In genomic region chr20:61587910-61588309, GRCh38 we compare ENCODE assay signal across 20 cellular contexts.
"Had no signal": no experiment of that assay in that cellular context is flagged by ENCODE, and none has a peak within 500 bp of the region (broad histone marks: within the 10 kb centered on the region; RNA-seq: fewer than 3 reads in every experiment).

No MANE protein-coding gene starts in this region.

- H3K9me3 ChIP-seq: prostate gland had no signal

- DNase-seq: activated CD4-positive, alpha-beta T cell treated with anti-CD3 and anti-CD28 coated beads, Interleukin-2, amount 50 U/mL, for 4 hours; activated CD4-positive, CD25-positive, alpha-beta regulatory T cell treated with anti-CD3 and anti-CD28 coated beads, Interleukin-2, amount 50 U/mL, for 72 hours; activated gamma-delta T cell treated with Interleukin-2 at 50 U/mL for 16 hours; amniotic stem cell; body of pancreas; caudate nucleus; gastrocnemius medialis; head of caudate nucleus; left ventricle myocardium superior; small intestine; stimulated activated CD4-positive, alpha-beta T cell treated with anti-CD3 and anti-CD28 coated beads, Interleukin-4, amount 100 ng/mL, for 1 hour; stomach; T1000 had no signal

- H3K4me1 Mint-ChIP-seq: memory B cell had no signal

- H3K27me3 Mint-ChIP-seq: activated naive CD8-positive, alpha-beta T cell; memory B cell had no signal

- H3K36me3 ChIP-seq: gastrocnemius medialis, prostate gland, right atrium auricular region, stomach had no signal

- H3K4me3 ChIP-seq: body of pancreas, gastrocnemius medialis, prostate gland, right atrium auricular region had no signal

- ATAC-seq: body of pancreas, gastrocnemius medialis, left ventricle myocardium superior had no signal

- H3K4me3 Mint-ChIP-seq: activated naive CD8-positive, alpha-beta T cell; activated T-helper 1 cell treated with anti-CD3 and anti-CD28 coated beads, Interleukin-12 subunit alpha, Interleukin-12 subunit beta, Interleukin-2, Interleukin-4 antibody, amounts not matched to agents 30 ng/mL and 10 ng/mL and 1 ng/mL, durations not matched to agents 14 hours and 24 hours and 36 hours; memory B cell had no signal

- H3K27ac Mint-ChIP-seq: activated naive CD8-positive, alpha-beta T cell; activated T-helper 1 cell treated with anti-CD3 and anti-CD28 coated beads, Interleukin-12 subunit alpha, Interleukin-12 subunit beta, Interleukin-2, Interleukin-4 antibody, amounts not matched to agents 30 ng/mL and 10 ng/mL and 1 ng/mL, durations not matched to agents 14 hours and 24 hours and 36 hours; memory B cell; type B pancreatic cell had no signal

- H3K4me1 ChIP-seq: gastrocnemius medialis, prostate gland, right atrium auricular region had no signal

- H3K36me3 Mint-ChIP-seq: activated naive CD8-positive, alpha-beta T cell; memory B cell; type B pancreatic cell had no signal

- H3K27ac ChIP-seq: body of pancreas, gastrocnemius medialis, prostate gland, right atrium auricular region, stomach had no signal

- H3K27me3 ChIP-seq: gastrocnemius medialis, right atrium auricular region had no signal

- FAIRE-seq: colon, small intestine had no signal
